ENCODE assay signal across 2 cellular contexts in the genomic region with DNA sequence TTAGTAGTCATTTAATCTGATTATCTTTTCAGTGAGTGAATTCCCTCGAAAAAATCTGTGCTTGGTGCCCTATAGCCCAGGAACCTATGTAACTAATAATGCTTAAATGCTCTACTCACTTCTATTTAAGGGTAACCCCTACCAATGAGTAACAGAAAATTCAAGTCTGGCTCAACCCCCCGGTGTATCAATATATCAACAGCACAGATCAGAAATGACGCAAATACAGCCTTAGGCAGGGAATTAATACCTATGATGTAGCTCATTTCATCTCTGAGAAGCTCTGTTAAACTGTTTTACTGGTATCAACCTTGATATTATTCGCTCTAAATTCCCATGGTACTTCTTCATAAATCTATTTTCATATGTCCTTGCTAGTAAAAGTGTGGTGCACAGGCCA.
TF ChIP-seq lines count a peak whose summit lies in the region.

No MANE protein-coding gene starts in this region.

TF ChIP-seq in SK-N-SH, 30 proteins besides CTCF, POLR2A, EP300 and RAD21:
- TF ChIP-seq, protein P1, sequence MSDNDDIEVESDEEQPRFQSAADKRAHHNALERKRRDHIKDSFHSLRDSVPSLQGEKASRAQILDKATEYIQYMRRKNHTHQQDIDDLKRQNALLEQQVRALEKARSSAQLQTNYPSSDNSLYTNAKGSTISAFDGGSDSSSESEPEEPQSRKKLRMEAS (IDR thresholded peaks at IDR 0.05; ENCODE audit: low read depth) = no peak
- TF ChIP-seq, protein P2, sequence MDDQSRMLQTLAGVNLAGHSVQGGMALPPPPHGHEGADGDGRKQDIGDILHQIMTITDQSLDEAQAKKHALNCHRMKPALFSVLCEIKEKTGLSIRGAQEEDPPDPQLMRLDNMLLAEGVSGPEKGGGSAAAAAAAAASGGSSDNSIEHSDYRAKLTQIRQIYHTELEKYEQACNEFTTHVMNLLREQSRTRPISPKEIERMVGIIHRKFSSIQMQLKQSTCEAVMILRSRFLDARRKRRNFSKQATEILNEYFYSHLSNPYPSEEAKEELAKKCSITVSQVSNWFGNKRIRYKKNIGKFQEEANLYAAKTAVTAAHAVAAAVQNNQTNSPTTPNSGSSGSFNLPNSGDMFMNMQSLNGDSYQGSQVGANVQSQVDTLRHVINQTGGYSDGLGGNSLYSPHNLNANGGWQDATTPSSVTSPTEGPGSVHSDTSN (IDR thresholded peaks at IDR 0.05) = no peak
- TF ChIP-seq, protein P3, sequence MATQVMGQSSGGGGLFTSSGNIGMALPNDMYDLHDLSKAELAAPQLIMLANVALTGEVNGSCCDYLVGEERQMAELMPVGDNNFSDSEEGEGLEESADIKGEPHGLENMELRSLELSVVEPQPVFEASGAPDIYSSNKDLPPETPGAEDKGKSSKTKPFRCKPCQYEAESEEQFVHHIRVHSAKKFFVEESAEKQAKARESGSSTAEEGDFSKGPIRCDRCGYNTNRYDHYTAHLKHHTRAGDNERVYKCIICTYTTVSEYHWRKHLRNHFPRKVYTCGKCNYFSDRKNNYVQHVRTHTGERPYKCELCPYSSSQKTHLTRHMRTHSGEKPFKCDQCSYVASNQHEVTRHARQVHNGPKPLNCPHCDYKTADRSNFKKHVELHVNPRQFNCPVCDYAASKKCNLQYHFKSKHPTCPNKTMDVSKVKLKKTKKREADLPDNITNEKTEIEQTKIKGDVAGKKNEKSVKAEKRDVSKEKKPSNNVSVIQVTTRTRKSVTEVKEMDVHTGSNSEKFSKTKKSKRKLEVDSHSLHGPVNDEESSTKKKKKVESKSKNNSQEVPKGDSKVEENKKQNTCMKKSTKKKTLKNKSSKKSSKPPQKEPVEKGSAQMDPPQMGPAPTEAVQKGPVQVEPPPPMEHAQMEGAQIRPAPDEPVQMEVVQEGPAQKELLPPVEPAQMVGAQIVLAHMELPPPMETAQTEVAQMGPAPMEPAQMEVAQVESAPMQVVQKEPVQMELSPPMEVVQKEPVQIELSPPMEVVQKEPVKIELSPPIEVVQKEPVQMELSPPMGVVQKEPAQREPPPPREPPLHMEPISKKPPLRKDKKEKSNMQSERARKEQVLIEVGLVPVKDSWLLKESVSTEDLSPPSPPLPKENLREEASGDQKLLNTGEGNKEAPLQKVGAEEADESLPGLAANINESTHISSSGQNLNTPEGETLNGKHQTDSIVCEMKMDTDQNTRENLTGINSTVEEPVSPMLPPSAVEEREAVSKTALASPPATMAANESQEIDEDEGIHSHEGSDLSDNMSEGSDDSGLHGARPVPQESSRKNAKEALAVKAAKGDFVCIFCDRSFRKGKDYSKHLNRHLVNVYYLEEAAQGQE (IDR thresholded peaks at IDR 0.05; ENCODE audit: low read depth, low read length) = no peak
- TF ChIP-seq TEAD4 (IDR thresholded peaks at IDR 0.05; ENCODE audit: borderline replicate concordance, insufficient read depth) (no peak), ELF1 (IDR thresholded peaks at IDR 0.05) (no peak), SMC3 (IDR thresholded peaks at IDR 0.05; ENCODE audit: low read depth, low read length) (no peak), TCF12 (IDR thresholded peaks at IDR 0.05) (no peak), GABPA (IDR thresholded peaks at IDR 0.05; ENCODE audit: low read depth) (no peak)
- TF ChIP-seq, protein P4, sequence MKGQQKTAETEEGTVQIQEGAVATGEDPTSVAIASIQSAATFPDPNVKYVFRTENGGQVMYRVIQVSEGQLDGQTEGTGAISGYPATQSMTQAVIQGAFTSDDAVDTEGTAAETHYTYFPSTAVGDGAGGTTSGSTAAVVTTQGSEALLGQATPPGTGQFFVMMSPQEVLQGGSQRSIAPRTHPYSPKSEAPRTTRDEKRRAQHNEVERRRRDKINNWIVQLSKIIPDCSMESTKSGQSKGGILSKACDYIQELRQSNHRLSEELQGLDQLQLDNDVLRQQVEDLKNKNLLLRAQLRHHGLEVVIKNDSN (IDR thresholded peaks at IDR 0.05; ENCODE audit: borderline replicate concordance, low read depth) = no peak

TF ChIP-seq in SK-N-SH treated with all-trans-retinoic acid at 6 μM for 48 hours, 23 proteins besides CTCF, POLR2A, EP300 and RAD21:
- no peak for TF ChIP-seq PPARA (CRISPR knock-in tag; IDR thresholded peaks at IDR 0.05; ENCODE audit: borderline replicate concordance)
